7 cellular contexts compared by ENCODE assay signal in the genomic region with DNA sequence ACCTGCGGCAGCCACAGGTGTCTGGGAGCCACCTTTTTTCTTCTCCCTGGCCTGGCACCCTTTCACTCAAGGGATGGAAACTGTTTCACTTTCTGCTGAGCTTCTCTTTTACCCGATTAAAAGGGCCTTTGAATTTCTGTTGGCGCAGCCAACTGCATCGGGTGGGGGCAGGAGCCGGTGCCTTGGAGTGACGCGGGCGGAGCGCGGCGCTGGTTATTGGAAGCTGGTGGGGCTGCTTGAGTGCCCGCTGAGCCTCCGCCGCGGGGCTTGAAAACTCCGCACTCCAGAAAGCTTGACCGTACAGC. TPM values are rescaled to one million over a fixed set of nuclear protein-coding genes. Genes with fewer than 3 reads are reported as not detected.
DNase-seq lines count a peak whose midpoint lies in the region; ATAC-seq and TF ChIP-seq lines count a peak whose summit lies in the region.

No MANE protein-coding gene starts in this region.

- H3K36me3 ChIP-seq in lower lobe of right lung, result no peaks in the 10 kb centered on the region

- DNase-seq in NCI-H187 treated with DMSO at 0.1 percent for 48 hours (lab: John Stamatoyannopoulos, UW) (peak; percentile 5), lower lobe of right lung (peak; percentile 84)
- peak; percentile 63 for DNase-seq in activated CD4-positive, alpha-beta T cell treated with anti-CD3 and anti-CD28 coated beads, Interleukin-2, amount 10 ng/mL, durations not matched to agents 7 days and 5 days
- DNase-seq in effector memory CD8-positive, alpha-beta T cell, result peak in 1 of 3 experiments; percentile 7
- peak in 2 of 3 experiments; percentile 13 to 34 for DNase-seq in stimulated activated CD4-positive, alpha-beta T cell treated with anti-CD3 and anti-CD28 coated beads, TNF-alpha, amount 100 ng/mL, for 24 hours (ENCODE audit: low read depth in 3 of 3)

- POLR2A ChIA-PET in activated CD4-positive, alpha-beta T cell treated with anti-CD3 and anti-CD28 coated beads, Interleukin-2, amount 10 ng/mL, durations not matched to agents 7 days and 5 days (lab: Charles Lee), result no interaction called here

- intact Hi-C loops in lower lobe of right lung (cut with DNase I), result no loop called here

- H3K27ac ChIP-seq in lower lobe of right lung, result peak overlapping the region; percentile 92

- peak overlapping the region; percentile 87 for H3K4me3 ChIP-seq in lower lobe of right lung

- no peaks in the 10 kb centered on the region for H3K36me3 Mint-ChIP-seq in activated CD4-positive, alpha-beta T cell treated with anti-CD3 and anti-CD28 coated beads, Interleukin-2, amount 10 ng/mL, durations not matched to agents 7 days and 5 days (ENCODE audit: low read depth)
- H3K36me3 Mint-ChIP-seq in effector memory CD8-positive, alpha-beta T cell (ENCODE audit: insufficient read depth), result peaks cover 4% of the 10 kb centered on the region

- no peak for TF ChIP-seq CTCF in lower lobe of right lung (IDR thresholded peaks at IDR 0.05)

- no peaks in the 10 kb centered on the region for H3K27me3 ChIP-seq in lower lobe of right lung (ENCODE audit: low read depth)

- H3K4me3 Mint-ChIP-seq in activated CD4-positive, alpha-beta T cell treated with anti-CD3 and anti-CD28 coated beads, Interleukin-2, amount 10 ng/mL, durations not matched to agents 7 days and 5 days, result peak overlapping the region; percentile 95
- H3K4me3 Mint-ChIP-seq in effector memory CD8-positive, alpha-beta T cell, result peak overlapping the region; percentile 89 to 90

- CTCF ChIA-PET in activated CD4-positive, alpha-beta T cell treated with anti-CD3 and anti-CD28 coated beads, Interleukin-2, amount 10 ng/mL, durations not matched to agents 7 days and 5 days (lab: Charles Lee), result interaction anchor here (0.8 to 1.3 kb wide), 5 partner anchors 12 to 57 kb away, joined by 3 read pairs; no protein-coding TSS in a partner anchor

- H3K27me3 Mint-ChIP-seq in activated CD4-positive, alpha-beta T cell treated with anti-CD3 and anti-CD28 coated beads, Interleukin-2, amount 10 ng/mL, durations not matched to agents 7 days and 5 days, result no peaks in the 10 kb centered on the region
- peaks cover 0 to 20% of the 10 kb centered on the region in 2 donors for H3K27me3 Mint-ChIP-seq in effector memory CD8-positive, alpha-beta T cell

- H3K4me1 Mint-ChIP-seq in activated CD4-positive, alpha-beta T cell treated with anti-CD3 and anti-CD28 coated beads, Interleukin-2, amount 10 ng/mL, durations not matched to agents 7 days and 5 days, result peaks cover 19% of the 10 kb centered on the region
- H3K4me1 Mint-ChIP-seq in effector memory CD8-positive, alpha-beta T cell (ENCODE audit: low read depth in 2 of 2), result peaks cover 4 to 8% of the 10 kb centered on the region in 2 donors

- peak; percentile 63 for ATAC-seq in GM18502 (IDR thresholded peaks at IDR 0.05; ENCODE audit: poor library complexity, unreplicated experiment)
- peak; percentile 52 for ATAC-seq in HG02642 (IDR thresholded peaks at IDR 0.05; ENCODE audit: poor library complexity, unreplicated experiment)
- ATAC-seq in effector memory CD8-positive, alpha-beta T cell (replicated peaks), result peak; percentile 62
- ATAC-seq in lower lobe of right lung, result peak; percentile 78 to 82

- H3K9me3 ChIP-seq in lower lobe of right lung, result no peaks in the 10 kb centered on the region

- no peaks in the 10 kb centered on the region for H3K9me3 Mint-ChIP-seq in activated CD4-positive, alpha-beta T cell treated with anti-CD3 and anti-CD28 coated beads, Interleukin-2, amount 10 ng/mL, durations not matched to agents 7 days and 5 days
- H3K9me3 Mint-ChIP-seq in effector memory CD8-positive, alpha-beta T cell, result no peaks in the 10 kb centered on the region

- H3K27ac Mint-ChIP-seq in activated CD4-positive, alpha-beta T cell treated with anti-CD3 and anti-CD28 coated beads, Interleukin-2, amount 10 ng/mL, durations not matched to agents 7 days and 5 days, result peak overlapping the region; percentile 87
- H3K27ac Mint-ChIP-seq in effector memory CD8-positive, alpha-beta T cell, result peak overlapping the region in 1 of 2 donors; percentile 59

- peaks cover 6% of the 10 kb centered on the region for H3K4me1 ChIP-seq in lower lobe of right lung

RNA-seq across cellular contexts. Expression of a gene that starts 52.0 kb away (rescaled TPM):
- 10 to 100 TPM; 21.4 to 24.5 TPM for total RNA-seq in activated CD4-positive, alpha-beta T cell treated with anti-CD3 and anti-CD28 coated beads, Interleukin-2, amount 10 ng/mL, durations not matched to agents 7 days and 5 days
- total RNA-seq in lower lobe of right lung, result 124 TPM
